Comparison of ENCODE assay signal across 18 cellular contexts in genomic region chr7:25481891-25482290, GRCh38.
A peak's percentile ranks its signal among the peaks of the same experiment; 100 is the strongest.
DNase-seq lines count a peak whose midpoint lies in the region; TF ChIP-seq lines count a peak whose summit lies in the region.
"Had no signal": no experiment of that assay in that cellular context is flagged by ENCODE, and none has a peak within 500 bp of the region (broad histone marks: within the 10 kb centered on the region; RNA-seq: fewer than 3 reads in every experiment).

No MANE protein-coding gene starts in this region.

- in situ Hi-C loops in ACHN (cut with HindIII; ENCODE audit: low pct_ligation_motif_present, low pct_unique_long_range_greater_than_20kb, low sequenced_read_pairs), result no loop called here

- no peaks in the 10 kb centered on the region for H3K36me3 Mint-ChIP-seq in chondrocyte (ENCODE audit: low read depth)
- no peaks in the 10 kb centered on the region for H3K36me3 Mint-ChIP-seq in glutamatergic neuron (ENCODE audit: unreplicated experiment)
- H3K36me3 Mint-ChIP-seq: CD14-positive monocyte had no signal

- no peak overlapping the region for H3K4me3 Mint-ChIP-seq in chondrocyte (ENCODE audit: unreplicated experiment)
- H3K4me3 Mint-ChIP-seq in glutamatergic neuron (ENCODE audit: unreplicated experiment), result no peak overlapping the region
- H3K4me3 Mint-ChIP-seq: CD14-positive monocyte had no signal

- DNase-seq in chondrocyte (ENCODE audit: low spot score) (no peak), glutamatergic neuron (no peak), stromal cell of bone marrow (ENCODE audit: low read depth) (peak; percentile 35), ACHN (no peak), NCI-H748 treated with DMSO at 0.1 percent for 48 hours (lab: John Stamatoyannopoulos, UW) (no peak)
- DNase-seq in stimulated activated CD4-positive, alpha-beta T cell treated with anti-CD3 and anti-CD28 coated beads, Interleukin-12 subunit alpha, Interleukin-12 subunit beta, amount 100 ng/mL, for 4 hours, result no peak
- DNase-seq: DMS79, GM23248, KG1, NCI-H1417 treated with DMSO at 0.1 percent for 48 hours, NCI-H1930, NCI-H2171, NCI-H446 treated with DMSO at 0.1 percent for 48 hours, NCI-H774, OCI-M1, Right ventricle myocardium superior had no signal

- H3K4me1 Mint-ChIP-seq in chondrocyte (ENCODE audit: low read depth) (peaks cover 23% of the 10 kb centered on the region), glutamatergic neuron (ENCODE audit: low read depth, unreplicated experiment) (peaks cover 51% of the 10 kb centered on the region)
- H3K4me1 Mint-ChIP-seq: CD14-positive monocyte had no signal

- H3K27ac Mint-ChIP-seq in chondrocyte (ENCODE audit: unreplicated experiment) (peak overlapping the region; percentile 23), glutamatergic neuron (ENCODE audit: unreplicated experiment) (peak overlapping the region; percentile 46)
- H3K27ac Mint-ChIP-seq: CD14-positive monocyte had no signal

- H3K27me3 Mint-ChIP-seq in chondrocyte (ENCODE audit: low read depth) (peaks cover 8% of the 10 kb centered on the region), glutamatergic neuron (ENCODE audit: unreplicated experiment) (no peaks in the 10 kb centered on the region)

- peak overlapping the region; percentile 83; the same call in 1 of the 2 replicates for H3K27ac ChIP-seq in VCaP
- H3K27ac ChIP-seq: GM23248 had no signal

- H3K9me3 Mint-ChIP-seq in chondrocyte (ENCODE audit: low read depth) (peaks cover 3% of the 10 kb centered on the region), glutamatergic neuron (ENCODE audit: unreplicated experiment) (peaks cover 3% of the 10 kb centered on the region)

- TF ChIP-seq CTCF in VCaP (conservative IDR thresholded peaks at IDR 0.05) (no peak), chondrocyte (IDR thresholded peaks at IDR 0.05) (no peak), glutamatergic neuron (IDR thresholded peaks at IDR 0.05; ENCODE audit: partially characterized antibody, unreplicated experiment) (no peak)
